In genomic region chr19:40265763-40266099, GRCh38 we compare ENCODE assay signal across 32 cellular contexts. TPM values are rescaled to one million over a fixed set of nuclear protein-coding genes. Genes with fewer than 3 reads are reported as not detected.
DNase-seq lines count a peak whose midpoint lies in the region; ATAC-seq and TF ChIP-seq lines count a peak whose summit lies in the region.
"Had no signal": no experiment of that assay in that cellular context is flagged by ENCODE, and none has a peak within 500 bp of the region (broad histone marks: within the 10 kb centered on the region; RNA-seq: fewer than 3 reads in every experiment).

No MANE protein-coding gene starts in this region.

- intact Hi-C loops in natural killer cell (cut with micrococcal nuclease), result no loop called here
- intact Hi-C loops in thyroid gland (cut with DNase I), result no loop called here

- H3K27me3 ChIP-seq in neural progenitor cell (no peaks in the 10 kb centered on the region), thyroid gland (no peaks in the 10 kb centered on the region)
- H3K27me3 ChIP-seq: BE2C, cardiac muscle cell, esophagus squamous epithelium, foreskin keratinocyte, hepatocyte, right lobe of liver, SJCRH30, upper lobe of right lung had no signal

- peaks cover 33% of the 10 kb centered on the region for H4K20me1 ChIP-seq in neural progenitor cell (ENCODE audit: low read depth)

- H3K27ac ChIP-seq in neural progenitor cell (no peak overlapping the region), thyroid gland (peak overlapping the region; percentile 88 to 97 (median 92))
- H3K27ac ChIP-seq: cardiac muscle cell, esophagus squamous epithelium, foreskin keratinocyte, GM23248, hepatocyte, right lobe of liver, SJCRH30, upper lobe of right lung, VCaP had no signal

- no peaks in the 10 kb centered on the region for H3K4me1 ChIP-seq in neural progenitor cell
- H3K4me1 ChIP-seq in thyroid gland, result peaks cover 70 to 81% of the 10 kb centered on the region in 2 donors
- H3K4me1 ChIP-seq: BE2C, foreskin keratinocyte, SJCRH30, upper lobe of right lung had no signal

- no peak for DNase-seq in natural killer cell
- DNase-seq in natural killer cell treated with Interleukin-12 subunit alpha and Interleukin-12 subunit beta and Interleukin-15 and Interleukin-18, amount 100 ng/mL, for 72 hours (ENCODE audit: low spot score), result no peak
- DNase-seq in neural progenitor cell (ENCODE audit: low spot score), result no peak
- no peak for DNase-seq in thyroid gland
- DNase-seq in dermis blood vessel endothelial cell, result no peak
- no peak for DNase-seq in NCI-H2227 (lab: John Stamatoyannopoulos, UW; ENCODE audit: unreplicated experiment)
- DNase-seq: activated CD4-positive, alpha-beta T cell treated with anti-CD3 and anti-CD28 coated beads for 4 hours; activated CD8-positive, alpha-beta T cell treated with anti-CD3 and anti-CD28 coated beads, Interleukin-2, amount 10 ng/mL, durations not matched to agents 7 days and 5 days; activated naive CD4-positive, alpha-beta T cell treated with anti-CD3 and anti-CD28 coated beads, Interleukin-2, amount 10 ng/mL, durations not matched to agents 7 days and 5 days; BE2C; cortex of kidney; DND-41; esophagus squamous epithelium; foreskin keratinocyte; GM23248; kidney glomerular epithelial cell; mucosa of descending colon; NCI-H82; SJCRH30; stimulated activated CD4-positive, alpha-beta T cell treated with anti-CD3 and anti-CD28 coated beads, Interleukin-12 subunit alpha, Interleukin-12 subunit beta, amount 100 ng/mL, for 4 hours; stimulated activated CD4-positive, alpha-beta T cell treated with anti-CD3 and anti-CD28 coated beads, Interleukin-4, amount 100 ng/mL, for 1 hour; T-helper 9 cell; upper lobe of right lung had no signal

- no peak for ATAC-seq in natural killer cell
- no peak for ATAC-seq in natural killer cell treated with Interleukin-12 subunit alpha and Interleukin-12 subunit beta and Interleukin-15 and Interleukin-18, amount 100 ng/mL, for 72 hours
- no peak for ATAC-seq in stimulated activated memory B cell treated with anti-CD40 and anti-IgM and Interleukin-4, amounts not matched to agents 10 μg/mL and 1 μg/mL and 100 μg/mL, for 72 hours
- ATAC-seq: activated CD8-positive, alpha-beta T cell treated with anti-CD3 and anti-CD28 coated beads, Interleukin-2, amount 10 ng/mL, durations not matched to agents 7 days and 5 days; foreskin keratinocyte; mucosa of descending colon; upper lobe of right lung had no signal

- H3K4me1 Mint-ChIP-seq in natural killer cell (peaks cover 49 to 74% of the 10 kb centered on the region in 2 donors), brain (peaks cover 35% of the 10 kb centered on the region), neural progenitor cell (peaks cover 16% of the 10 kb centered on the region)
- peaks cover 16 to 47% of the 10 kb centered on the region in 2 donors for H3K4me1 Mint-ChIP-seq in natural killer cell treated with Interleukin-12 subunit alpha and Interleukin-12 subunit beta and Interleukin-15 and Interleukin-18, amount 100 ng/mL, for 72 hours (ENCODE audit: low read depth in 2 of 2)
- H3K4me1 Mint-ChIP-seq in stimulated activated memory B cell treated with anti-CD40 and anti-IgM and Interleukin-4, amounts not matched to agents 10 μg/mL and 1 μg/mL and 100 μg/mL, for 72 hours, result peaks cover 47% of the 10 kb centered on the region
- H3K4me1 Mint-ChIP-seq: activated naive CD4-positive, alpha-beta T cell treated with anti-CD3 and anti-CD28 coated beads, Interleukin-2, amount 10 ng/mL, durations not matched to agents 7 days and 5 days had no signal

- H3K27ac Mint-ChIP-seq in natural killer cell (peak overlapping the region; percentile 49 to 64), brain (peak overlapping the region in 4 of 5 experiments; percentile 61 to 89 (median 73)), neural progenitor cell (peak overlapping the region; percentile 25)
- no peak overlapping the region for H3K27ac Mint-ChIP-seq in natural killer cell treated with Interleukin-12 subunit alpha and Interleukin-12 subunit beta and Interleukin-15 and Interleukin-18, amount 100 ng/mL, for 72 hours
- no peak overlapping the region for H3K27ac Mint-ChIP-seq in stimulated activated memory B cell treated with anti-CD40 and anti-IgM and Interleukin-4, amounts not matched to agents 10 μg/mL and 1 μg/mL and 100 μg/mL, for 72 hours
- H3K27ac Mint-ChIP-seq: activated CD8-positive, alpha-beta T cell treated with anti-CD3 and anti-CD28 coated beads, Interleukin-2, amount 10 ng/mL, durations not matched to agents 7 days and 5 days; activated naive CD4-positive, alpha-beta T cell treated with anti-CD3 and anti-CD28 coated beads, Interleukin-2, amount 10 ng/mL, durations not matched to agents 7 days and 5 days had no signal

- H3K27me3 Mint-ChIP-seq in natural killer cell (ENCODE audit: low read depth in 2 of 2) (no peaks in the 10 kb centered on the region), brain (peaks cover 6% of the 10 kb centered on the region), neural progenitor cell (ENCODE audit: insufficient read depth, low read depth) (peaks cover 7% of the 10 kb centered on the region)
- H3K27me3 Mint-ChIP-seq in natural killer cell treated with Interleukin-12 subunit alpha and Interleukin-12 subunit beta and Interleukin-15 and Interleukin-18, amount 100 ng/mL, for 72 hours, result no peaks in the 10 kb centered on the region
- H3K27me3 Mint-ChIP-seq in stimulated activated memory B cell treated with anti-CD40 and anti-IgM and Interleukin-4, amounts not matched to agents 10 μg/mL and 1 μg/mL and 100 μg/mL, for 72 hours, result no peaks in the 10 kb centered on the region
- H3K27me3 Mint-ChIP-seq: activated naive CD4-positive, alpha-beta T cell treated with anti-CD3 and anti-CD28 coated beads, Interleukin-2, amount 10 ng/mL, durations not matched to agents 7 days and 5 days had no signal

- TF ChIP-seq CTCF in natural killer cell (IDR thresholded peaks at IDR 0.05), result no peak
- no peak for TF ChIP-seq CTCF in brain (conservative IDR thresholded peaks at IDR 0.05)
- no peak for TF ChIP-seq CTCF in neural progenitor cell (IDR thresholded peaks at IDR 0.05)
- TF ChIP-seq CTCF in thyroid gland (IDR thresholded peaks at IDR 0.05), result no peak

- H3K9me3 Mint-ChIP-seq in natural killer cell (no peaks in the 10 kb centered on the region), brain (no peaks in the 10 kb centered on the region), neural progenitor cell (no peaks in the 10 kb centered on the region)
- no peaks in the 10 kb centered on the region for H3K9me3 Mint-ChIP-seq in natural killer cell treated with Interleukin-12 subunit alpha and Interleukin-12 subunit beta and Interleukin-15 and Interleukin-18, amount 100 ng/mL, for 72 hours
- H3K9me3 Mint-ChIP-seq in stimulated activated memory B cell treated with anti-CD40 and anti-IgM and Interleukin-4, amounts not matched to agents 10 μg/mL and 1 μg/mL and 100 μg/mL, for 72 hours, result no peaks in the 10 kb centered on the region
- H3K9me3 Mint-ChIP-seq: activated naive CD4-positive, alpha-beta T cell treated with anti-CD3 and anti-CD28 coated beads, Interleukin-2, amount 10 ng/mL, durations not matched to agents 7 days and 5 days; nephron had no signal

- no peak overlapping the region for H2AFZ ChIP-seq in neural progenitor cell (replicated peaks)
- H2AFZ ChIP-seq: GM23248, hepatocyte had no signal

- H3K36me3 Mint-ChIP-seq in natural killer cell (no peaks in the 10 kb centered on the region), brain (peaks cover 40% of the 10 kb centered on the region), neural progenitor cell (peaks cover 12% of the 10 kb centered on the region)
- H3K36me3 Mint-ChIP-seq in natural killer cell treated with Interleukin-12 subunit alpha and Interleukin-12 subunit beta and Interleukin-15 and Interleukin-18, amount 100 ng/mL, for 72 hours, result no peaks in the 10 kb centered on the region
- H3K36me3 Mint-ChIP-seq in stimulated activated memory B cell treated with anti-CD40 and anti-IgM and Interleukin-4, amounts not matched to agents 10 μg/mL and 1 μg/mL and 100 μg/mL, for 72 hours, result peaks cover 60% of the 10 kb centered on the region

- H3K79me2 ChIP-seq in neural progenitor cell (ENCODE audit: low read depth), result peaks cover 42% of the 10 kb centered on the region

- no peak overlapping the region for H3K4me3 ChIP-seq in neural progenitor cell
- peak overlapping the region in 1 of 3 donors; percentile 8 for H3K4me3 ChIP-seq in thyroid gland (replicated peaks in 1 of 3)
- H3K4me3 ChIP-seq: cardiac muscle cell, esophagus squamous epithelium, GM23248, hepatocyte, mucosa of descending colon, right lobe of liver, SJCRH30, upper lobe of right lung had no signal

- peak overlapping the region; percentile 27 for H3K9ac ChIP-seq in neural progenitor cell
- H3K9ac ChIP-seq: GM23248 had no signal

- 45 to 77% methylated on average over 4 to 6 of the region's 6 CpGs for WGBS in thyroid gland, 2 donors

- no peaks in the 10 kb centered on the region for H3F3A ChIP-seq in neural progenitor cell (ENCODE audit: low read depth)

- H3K36me3 ChIP-seq in neural progenitor cell (no peaks in the 10 kb centered on the region), thyroid gland (peaks cover 0 to 9% of the 10 kb centered on the region in 2 donors)
- H3K36me3 ChIP-seq: cardiac muscle cell had no signal

- H3K9me3 ChIP-seq in neural progenitor cell (ENCODE audit: low read depth), result no peaks in the 10 kb centered on the region
- no peaks in the 10 kb centered on the region for H3K9me3 ChIP-seq in thyroid gland
- H3K9me3 ChIP-seq: BE2C, esophagus squamous epithelium, mucosa of descending colon, right lobe of liver, SJCRH30, upper lobe of right lung had no signal

- TF ChIP-seq POLR2A in thyroid gland (IDR thresholded peaks at IDR 0.05), result no peak

- H3K4me3 Mint-ChIP-seq in natural killer cell (no peak overlapping the region), brain (no peak overlapping the region), neural progenitor cell (no peak overlapping the region)
- no peak overlapping the region for H3K4me3 Mint-ChIP-seq in natural killer cell treated with Interleukin-12 subunit alpha and Interleukin-12 subunit beta and Interleukin-15 and Interleukin-18, amount 100 ng/mL, for 72 hours
- no peak overlapping the region for H3K4me3 Mint-ChIP-seq in stimulated activated memory B cell treated with anti-CD40 and anti-IgM and Interleukin-4, amounts not matched to agents 10 μg/mL and 1 μg/mL and 100 μg/mL, for 72 hours
- H3K4me3 Mint-ChIP-seq: activated CD8-positive, alpha-beta T cell treated with anti-CD3 and anti-CD28 coated beads, Interleukin-2, amount 10 ng/mL, durations not matched to agents 7 days and 5 days; activated naive CD4-positive, alpha-beta T cell treated with anti-CD3 and anti-CD28 coated beads, Interleukin-2, amount 10 ng/mL, durations not matched to agents 7 days and 5 days; nephron had no signal

- no peak overlapping the region for H3K4me2 ChIP-seq in neural progenitor cell
- H3K4me2 ChIP-seq: hepatocyte had no signal

RNA-seq across cellular contexts. Expression of gene AKT2, which starts 19.4 kb away (rescaled TPM):
- total RNA-seq in natural killer cell (100 to 1,000 TPM; 234 to 292 (median 261) TPM), neural progenitor cell (ENCODE audit: low replicate concordance) (85.1 and 139 TPM in 2 replicates), thyroid gland (100 to 1,000 TPM; 166 to 285 (median 190) TPM), dermis blood vessel endothelial cell (37.3 and 45.8 TPM in 2 replicates)
- 100 to 1,000 TPM; 131 to 180 TPM for total RNA-seq in natural killer cell treated with Interleukin-12 subunit alpha and Interleukin-12 subunit beta and Interleukin-15 and Interleukin-18, amount 100 ng/mL, for 72 hours
- 77.4 TPM for polyA plus RNA-seq in brain (ENCODE audit: insufficient read depth, low read depth, low replicate concordance)

RNA-seq across cellular contexts. Expression of gene CCNP, which starts 39.2 kb away (rescaled TPM):
- 1 to 10 TPM; 1.2 to 1.8 (median 1.2) TPM for total RNA-seq in natural killer cell
- under 1 TPM in 1 of 2 donors, not detected in 1; 0.98 TPM for total RNA-seq in natural killer cell treated with Interleukin-12 subunit alpha and Interleukin-12 subunit beta and Interleukin-15 and Interleukin-18, amount 100 ng/mL, for 72 hours
- polyA plus RNA-seq in brain (ENCODE audit: insufficient read depth, low read depth, low replicate concordance), result 9.7 TPM
- 1.7 TPM in 1 of 2 replicates, not detected in the other for total RNA-seq in neural progenitor cell (ENCODE audit: low replicate concordance)
- total RNA-seq in thyroid gland, result 1 to 10 TPM in 1 of 4 donors, under 1 TPM in 2, not detected in 1; 0.13 to 3.2 (median 0.68) TPM
- total RNA-seq in dermis blood vessel endothelial cell, result 0.09 and 0.34 TPM in 2 replicates
- total RNA-seq: esophagus squamous epithelium, GM23248, hepatocyte, HT1080, SJCRH30, upper lobe of right lung had no signal
- polyA plus RNA-seq: hepatocyte had no signal

RNA-seq across cellular contexts. Expression of gene TTC9B, which starts 47.5 kb away (rescaled TPM):
- not detected for total RNA-seq in natural killer cell
- total RNA-seq in natural killer cell treated with Interleukin-12 subunit alpha and Interleukin-12 subunit beta and Interleukin-15 and Interleukin-18, amount 100 ng/mL, for 72 hours, result not detected
- polyA plus RNA-seq in brain (ENCODE audit: insufficient read depth, low read depth, low replicate concordance), result 25.0 TPM
- not detected in 2 replicates for total RNA-seq in neural progenitor cell (ENCODE audit: low replicate concordance)
- not detected for total RNA-seq in thyroid gland
- not detected in 2 replicates for total RNA-seq in dermis blood vessel endothelial cell
- total RNA-seq: activated CD8-positive, alpha-beta T cell treated with anti-CD3 and anti-CD28 coated beads, Interleukin-2, amount 10 ng/mL, durations not matched to agents 7 days and 5 days; cardiac muscle cell; esophagus squamous epithelium; foreskin keratinocyte; GM23248; hepatocyte; NCI-H460; right lobe of liver; SJCRH30; upper lobe of right lung had no signal
- polyA plus RNA-seq: foreskin keratinocyte, GM23248 had no signal

Comparison
In these comparisons a context has a peak if more than half of its experiments do, and no peak if none do; other contexts are left out.
1. H3K27ac Mint-ChIP-seq: peak in natural killer cell (2 of 2), brain (4 of 5) and neural progenitor cell (single experiment); none in natural killer cell treated with Interleukin-12 subunit alpha and Interleukin-12 subunit beta and Interleukin-15 and Interleukin-18, amount 100 ng/mL, for 72 hours (0 of 2) and stimulated activated memory B cell treated with anti-CD40 and anti-IgM and Interleukin-4, amounts not matched to agents 10 μg/mL and 1 μg/mL and 100 μg/mL, for 72 hours (single experiment).